Comparison of ENCODE assay signal across 21 cellular contexts in genomic region chr17:41823580-41823979, GRCh38. TPM values are rescaled to one million over a fixed set of nuclear protein-coding genes. Genes with fewer than 3 reads are reported as not detected.
"Had no signal": no experiment of that assay in that cellular context is flagged by ENCODE, and none has a peak within 500 bp of the region (broad histone marks: within the 10 kb centered on the region; RNA-seq: fewer than 3 reads in every experiment).

No MANE protein-coding gene starts in this region.

- H2AFZ ChIP-seq: hepatocyte had no signal

- H3K27ac Mint-ChIP-seq: activated naive CD8-positive, alpha-beta T cell treated with anti-CD3 and anti-CD28 coated beads, Interleukin-2, amount 10 ng/mL, durations not matched to agents 7 days and 5 days; activated T-helper 17 cell treated with anti-CD3 and anti-CD28 coated beads, Interleukin-2, amount 50 U/mL, for 72 hours; natural killer cell had no signal

- H3K4me2 ChIP-seq: hepatocyte had no signal

- H3K36me3 ChIP-seq: colonic mucosa had no signal

- H3K36me3 Mint-ChIP-seq: natural killer cell had no signal

- H3K4me1 ChIP-seq: colonic mucosa, foreskin keratinocyte, lower lobe of right lung, tibial artery had no signal

- H3K27ac ChIP-seq: colonic mucosa, foreskin keratinocyte, hepatocyte, lower lobe of right lung, tibial artery, VCaP had no signal

- H3K27me3 ChIP-seq: colonic mucosa, foreskin keratinocyte, hepatocyte, tibial artery had no signal

- ATAC-seq: activated T-helper 17 cell treated with anti-CD3 and anti-CD28 coated beads, Interleukin-2, amount 50 U/mL, for 72 hours; foreskin keratinocyte; left cardiac atrium; lower lobe of right lung; natural killer cell; stimulated activated naive CD8-positive, alpha-beta T cell treated with anti-CD3 and anti-CD28 coated beads, Interleukin-15, Interleukin-2, amounts not matched to agents 100 U/mL and 50 U/mL, for 24 hours had no signal

- DNase-seq: activated CD4-positive, alpha-beta T cell treated with anti-CD3 and anti-CD28 coated beads, Interleukin-2, amount 50 U/mL, for 4 hours; activated naive CD4-positive, alpha-beta T cell treated with Interleukin-2 at 50 U/mL for 16 hours; activated naive CD8-positive, alpha-beta T cell treated with anti-CD3 and anti-CD28 coated beads, Interleukin-2, amount 10 ng/mL, durations not matched to agents 7 days and 5 days; amygdala; central memory CD4-positive, alpha-beta T cell; colonic mucosa; foreskin keratinocyte; left cardiac atrium; lower lobe of right lung; natural killer cell; nucleus accumbens; stimulated activated naive CD8-positive, alpha-beta T cell treated with anti-CD3 and anti-CD28 coated beads, Interleukin-15, Interleukin-2, amounts not matched to agents 100 U/mL and 50 U/mL, for 24 hours; substantia nigra; T-helper 2 cell; tibial artery had no signal

- H3K27me3 Mint-ChIP-seq: activated naive CD8-positive, alpha-beta T cell treated with anti-CD3 and anti-CD28 coated beads, Interleukin-2, amount 10 ng/mL, durations not matched to agents 7 days and 5 days; activated T-helper 17 cell treated with anti-CD3 and anti-CD28 coated beads, Interleukin-2, amount 50 U/mL, for 72 hours; brain had no signal

- H3K9me3 Mint-ChIP-seq: activated naive CD8-positive, alpha-beta T cell treated with anti-CD3 and anti-CD28 coated beads, Interleukin-2, amount 10 ng/mL, durations not matched to agents 7 days and 5 days; activated T-helper 17 cell treated with anti-CD3 and anti-CD28 coated beads, Interleukin-2, amount 50 U/mL, for 72 hours; brain; natural killer cell had no signal

- H3K4me1 Mint-ChIP-seq: activated naive CD8-positive, alpha-beta T cell treated with anti-CD3 and anti-CD28 coated beads, Interleukin-2, amount 10 ng/mL, durations not matched to agents 7 days and 5 days; activated T-helper 17 cell treated with anti-CD3 and anti-CD28 coated beads, Interleukin-2, amount 50 U/mL, for 72 hours; brain; natural killer cell had no signal

- H3K9me3 ChIP-seq: colonic mucosa, lower lobe of right lung, tibial artery had no signal

- FAIRE-seq: islet of Langerhans had no signal

- H3K79me2 ChIP-seq: hepatocyte had no signal

- H3K4me3 Mint-ChIP-seq: activated naive CD8-positive, alpha-beta T cell treated with anti-CD3 and anti-CD28 coated beads, Interleukin-2, amount 10 ng/mL, durations not matched to agents 7 days and 5 days; activated T-helper 17 cell treated with anti-CD3 and anti-CD28 coated beads, Interleukin-2, amount 50 U/mL, for 72 hours; brain; natural killer cell had no signal

- H3K4me3 ChIP-seq: colonic mucosa, hepatocyte, lower lobe of right lung, tibial artery had no signal

RNA-seq across cellular contexts. Expression of gene KLHL10, which starts 14.0 kb away (rescaled TPM):
- total RNA-seq: activated naive CD8-positive, alpha-beta T cell treated with anti-CD3 and anti-CD28 coated beads, Interleukin-2, amount 10 ng/mL, durations not matched to agents 7 days and 5 days; colonic mucosa; epithelial cell of proximal tubule; natural killer cell had no signal
- polyA plus RNA-seq: foreskin keratinocyte, hepatocyte had no signal
